Comparison of ENCODE assay signal across 8 cellular contexts in the genomic region with DNA sequence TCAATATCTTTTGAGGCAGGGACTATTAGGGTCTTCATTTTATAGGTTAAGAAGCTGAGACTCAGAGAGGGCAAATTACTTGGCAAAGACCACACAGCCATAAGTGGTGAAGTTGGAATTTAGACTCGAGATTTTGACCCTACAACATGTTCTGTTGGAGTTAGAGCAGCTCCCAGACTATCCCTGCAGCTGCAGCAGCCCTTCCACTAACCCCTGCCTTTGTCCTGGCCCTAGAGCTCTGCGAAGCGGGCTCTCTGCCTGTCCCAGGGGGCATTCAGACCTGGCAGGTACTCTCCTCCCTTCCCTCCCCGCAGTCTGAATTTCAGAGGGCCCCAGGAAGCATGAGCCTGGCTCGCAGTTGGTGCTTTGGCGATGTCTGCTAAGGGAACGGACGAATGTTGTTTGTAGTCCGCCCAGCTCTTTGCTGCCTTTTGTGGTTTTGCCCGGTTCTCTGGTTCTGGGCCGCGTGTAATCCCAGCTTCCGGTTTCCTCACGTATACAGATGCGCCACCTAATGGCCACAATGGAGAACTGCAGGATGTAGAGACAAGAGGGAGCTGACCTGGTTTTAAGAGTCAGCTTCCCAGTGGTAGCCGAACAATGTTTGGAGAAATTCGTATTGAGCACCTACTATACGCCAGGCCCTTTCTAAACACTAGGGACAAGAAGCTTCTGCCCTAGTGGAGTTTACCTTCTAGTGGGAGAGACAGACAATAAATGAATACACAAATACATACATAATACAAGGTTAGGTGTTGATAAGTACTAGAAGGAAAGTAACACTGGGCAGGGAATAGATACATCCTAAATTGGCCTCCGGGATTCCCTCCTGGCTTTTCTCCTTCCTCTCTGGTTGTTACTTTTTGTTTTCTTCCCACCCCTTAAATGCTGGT.
DNase-seq lines count a peak whose midpoint lies in the region; ATAC-seq and TF ChIP-seq lines count a peak whose summit lies in the region.

No MANE protein-coding gene starts in this region.

- TF ChIP-seq CTCF in IMR-90 (conservative IDR thresholded peaks at IDR 0.05; ENCODE audit: low read depth, low read length): peak; percentile 92
- TF ChIP-seq CTCF in esophagus muscularis mucosa (IDR thresholded peaks at IDR 0.05): peak; percentile 93 to 95 (median 95)

- peaks cover 19% of the 10 kb centered on the region for H3K4me1 ChIP-seq in IMR-90 (ENCODE audit: control insufficient read depth, insufficient read depth, low read length)
- peaks cover 5 to 14% (median 6%) of the 10 kb centered on the region in 4 donors for H3K4me1 ChIP-seq in esophagus muscularis mucosa

- no peaks in the 10 kb centered on the region for H3K27me3 ChIP-seq in IMR-90 (ENCODE audit: control insufficient read depth, insufficient read depth, low read length)
- H3K27me3 ChIP-seq in esophagus muscularis mucosa: no peaks in the 10 kb centered on the region

- H3K9me3 ChIP-seq in IMR-90 (ENCODE audit: control insufficient read depth, insufficient read depth, low read length) (no peaks in the 10 kb centered on the region), esophagus muscularis mucosa (no peaks in the 10 kb centered on the region)

- H3K27ac ChIP-seq in IMR-90 (ENCODE audit: insufficient read depth, low read length) (peak overlapping the region; percentile 53), esophagus muscularis mucosa (replicated peaks in 1 of 4) (peak overlapping the region; percentile 68 to 77 (median 74))

- no peak overlapping the region; the same call in 2 of the 3 replicates for H2BK15ac ChIP-seq in IMR-90 (ENCODE audit: low read depth, low read length)

- H4K91ac ChIP-seq in IMR-90 (ENCODE audit: insufficient read depth, low read depth, low read length): peak overlapping the region; percentile 73

- H3K4me3 ChIP-seq in IMR-90 (ENCODE audit: insufficient read depth, low read depth, low read length) (no peak overlapping the region), esophagus muscularis mucosa (peak overlapping the region in 3 of 4 donors; percentile 10 to 30 (median 21))

- H2AK9ac ChIP-seq in IMR-90 (replicated peaks; ENCODE audit: low read depth, low read length, poor library complexity): peak overlapping the region; percentile 83

- H2AK5ac ChIP-seq in IMR-90 (ENCODE audit: low read depth, low read length): peak overlapping the region; percentile 36; the same call in 1 of the 2 replicates

- H2BK20ac ChIP-seq in IMR-90 (ENCODE audit: low read depth, low read length): 0 out of 2 replicates have a peak overlapping the region, but pooled peaks have one; percentile 27

- peak overlapping the region; percentile 39 for H3K4me2 ChIP-seq in IMR-90 (ENCODE audit: low read depth, low read length)

- peaks cover 15 to 23% (median 19%) of the 10 kb centered on the region in 3 donors for H3K4me1 Mint-ChIP-seq in naive B cell

- no peaks in the 10 kb centered on the region for H3K36me3 Mint-ChIP-seq in naive B cell

- no peaks in the 10 kb centered on the region for H3K79me1 ChIP-seq in IMR-90 (ENCODE audit: low read depth in 1 of 2, low read length in 2 of 2)

- 0% methylated on average over 2 of the region's 19 CpGs; no CpG with 5 or more reads in 1 of the 2 experiments for WGBS in IMR-90 (ENCODE audit: extremely low coverage in 2 of 2, insufficient read length in 1 of 2), 2 experiments
- WGBS in esophagus muscularis mucosa: 12% methylated on average over 16 of the region's 19 CpGs

- dilution Hi-C loops in IMR-90 (cut with HindIII; ENCODE audit: low sequenced_read_pairs, unreplicated experiment): no loop called here

- H3K23ac ChIP-seq in IMR-90 (ENCODE audit: low read depth, low read length): peak overlapping the region; percentile 69

- TF ChIP-seq EP300 in esophagus muscularis mucosa (IDR thresholded peaks at IDR 0.05): no peak

- BruUV-seq in IMR-90 (replicated peaks; lab: Mats Ljungman, UMichigan): no TSS peak

- in situ Hi-C loops in Caki2 (cut with HindIII; ENCODE audit: low pct_unique_long_range_greater_than_20kb, low sequenced_read_pairs) (no loop called here), IMR-90 (cut with MboI; ENCODE audit: low sequenced_read_pairs) (no loop called here)

- H2BK120ac ChIP-seq in IMR-90 (ENCODE audit: low read depth, low read length): peak overlapping the region; percentile 88

- TF ChIP-seq POLR2A in IMR-90 (IDR thresholded peaks at IDR 0.05; ENCODE audit: low read depth, low read length) (no peak), esophagus muscularis mucosa (IDR thresholded peaks at IDR 0.05; ENCODE audit: low read depth) (no peak)

- H3K14ac ChIP-seq in IMR-90 (replicated peaks; ENCODE audit: low read depth, low read length): peak overlapping the region; percentile 65

- CTCF ChIA-PET in IMR-90 (lab: Yijun Ruan, JAX): interaction anchor here (0.5 to 2.4 kb wide), 25 partner anchors 9 to 1920 kb away, joined by 3 to 35 read pairs (median 4); a partner anchor contains a TSS

- intact Hi-C loops in IMR-90 (cut with micrococcal nuclease) (loop anchor here (1.0 kb wide), 2 partner anchors 39 to 170 kb away; no protein-coding TSS in a partner anchor), esophagus muscularis mucosa (cut with DNase I) (loop anchor here (1.0 to 2.0 kb wide), 2 partner anchors 39 to 170 kb away; no protein-coding TSS in a partner anchor)

- peak; percentile 73 for ATAC-seq in GM21423 (IDR thresholded peaks at IDR 0.05; ENCODE audit: unreplicated experiment)
- ATAC-seq in IMR-90 (ENCODE audit: low read depth): peak; percentile 87
- ATAC-seq in naive B cell (ENCODE audit: low read depth in 2 of 2): peak; percentile 72

- no peaks in the 10 kb centered on the region for H4K20me1 ChIP-seq in IMR-90 (ENCODE audit: insufficient read depth, low read length)

- no peaks in the 10 kb centered on the region for H3K9me3 Mint-ChIP-seq in naive B cell

- peaks cover 0 to 5% (median 0%) of the 10 kb centered on the region in 3 donors for H3K27me3 Mint-ChIP-seq in naive B cell

- peak overlapping the region; percentile 54; the same call in 1 of the 2 replicates for H3K56ac ChIP-seq in IMR-90 (ENCODE audit: extremely low read depth, insufficient read depth, low read length)

- peak overlapping the region; percentile 73 to 98 for H4K8ac ChIP-seq in IMR-90 (ENCODE audit: low read depth in 2 of 2, low read length in 2 of 2)

- H3K4me3 Mint-ChIP-seq in naive B cell: peak overlapping the region in 7 of 8 donors; percentile 62 to 88 (median 77)

- H3K9ac ChIP-seq in IMR-90 (ENCODE audit: low read depth, low read length): peak overlapping the region; percentile 38

- DNase-seq in Caki2 (ENCODE audit: low read depth): peak; percentile 37
- DNase-seq in IMR-90: peak; percentile 88
- peak; percentile 96 for DNase-seq in OCI-M1 (lab: John Stamatoyannopoulos, UW)
- peak; percentile 49 for DNase-seq in activated T-cell treated with anti-CD3 and anti-CD28 coated beads for 48 hours (ENCODE audit: low read depth)
- DNase-seq in esophagus muscularis mucosa (ENCODE audit: extremely low spot score): peak; percentile 96
- DNase-seq in naive B cell: peak; percentile 58
- DNase-seq in stimulated activated CD8-positive, alpha-beta memory T cell treated with anti-CD3 and anti-CD28 coated beads, Interleukin-7, amount 100 ng/mL, for 4 hours (ENCODE audit: low read depth in 2 of 2): peak; percentile 45 to 49

- H3K9me1 ChIP-seq in IMR-90 (ENCODE audit: insufficient read depth, low read length): peaks cover 10% of the 10 kb centered on the region; the same call in 1 of the 2 replicates

- no peaks in the 10 kb centered on the region for H3K36me3 ChIP-seq in IMR-90 (ENCODE audit: control insufficient read depth, insufficient read depth, low read length)
- H3K36me3 ChIP-seq in esophagus muscularis mucosa: no peaks in the 10 kb centered on the region

- H3K27ac Mint-ChIP-seq in naive B cell: peak overlapping the region in 5 of 6 donors; percentile 21 to 85 (median 38)

- peak; percentile 71 for TF ChIP-seq RAD21 in IMR-90 (IDR thresholded peaks at IDR 0.05; ENCODE audit: low read length)

- H3K18ac ChIP-seq in IMR-90 (ENCODE audit: low read depth, low read length): peak overlapping the region; percentile 33

- H2AFZ ChIP-seq in IMR-90 (replicated peaks; ENCODE audit: low read length, poor library complexity): peak overlapping the region; percentile 96

- POLR2A ChIA-PET in IMR-90 (lab: Charles Lee; ENCODE audit: unreplicated experiment): no interaction called here

- peak overlapping the region; percentile 59 for H4K5ac ChIP-seq in IMR-90 (ENCODE audit: low read depth, low read length)

- peak overlapping the region; percentile 12 for H2BK5ac ChIP-seq in IMR-90 (ENCODE audit: low read depth, low read length, poor library complexity, severe bottlenecking)

- H3K4ac ChIP-seq in IMR-90 (ENCODE audit: low read depth, low read length): peak overlapping the region; percentile 91

TF ChIP-seq in IMR-90, 13 proteins besides CTCF, POLR2A, EP300 and RAD21:
- no peak for TF ChIP-seq FOS (IDR thresholded peaks at IDR 0.05; ENCODE audit: low read depth, low read length)
- no peak for TF ChIP-seq NFE2L2 (IDR thresholded peaks at IDR 0.05; ENCODE audit: low read depth, low read length)
- peak; percentile 26; the same call in 1 of the 2 replicates for TF ChIP-seq CEBPB (IDR thresholded peaks at IDR 0.05; ENCODE audit: low read depth, low read length)
- peak; percentile 70; the same call in 1 of the 2 replicates for TF ChIP-seq MXI1 (IDR thresholded peaks at IDR 0.05; ENCODE audit: borderline replicate concordance, low read depth, low read length)
- TF ChIP-seq, protein P1, sequence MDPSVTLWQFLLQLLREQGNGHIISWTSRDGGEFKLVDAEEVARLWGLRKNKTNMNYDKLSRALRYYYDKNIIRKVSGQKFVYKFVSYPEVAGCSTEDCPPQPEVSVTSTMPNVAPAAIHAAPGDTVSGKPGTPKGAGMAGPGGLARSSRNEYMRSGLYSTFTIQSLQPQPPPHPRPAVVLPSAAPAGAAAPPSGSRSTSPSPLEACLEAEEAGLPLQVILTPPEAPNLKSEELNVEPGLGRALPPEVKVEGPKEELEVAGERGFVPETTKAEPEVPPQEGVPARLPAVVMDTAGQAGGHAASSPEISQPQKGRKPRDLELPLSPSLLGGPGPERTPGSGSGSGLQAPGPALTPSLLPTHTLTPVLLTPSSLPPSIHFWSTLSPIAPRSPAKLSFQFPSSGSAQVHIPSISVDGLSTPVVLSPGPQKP (IDR thresholded peaks at IDR 0.05; ENCODE audit: borderline replicate concordance, low read depth, low read length): peak; percentile 82; the same call in 1 of the 2 replicates
- peak; percentile 63 for TF ChIP-seq SMC3 (IDR thresholded peaks at IDR 0.05; ENCODE audit: low read depth, low read length)

Comparison
In these comparisons a context has a peak if more than half of its experiments do, and no peak if none do; other contexts are left out.
1. DNase-seq: peak in every context shown above with its lines; median percentile 96 in OCI-M1; 96 in esophagus muscularis mucosa; 88 in IMR-90; 58 in naive B cell; 49 in activated T-cell treated with anti-CD3 and anti-CD28 coated beads for 48 hours; 47 in stimulated activated CD8-positive, alpha-beta memory T cell treated with anti-CD3 and anti-CD28 coated beads, Interleukin-7, amount 100 ng/mL, for 4 hours; 37 in Caki2.